In genomic region chr17:20934288-20934687, GRCh38 we compare ENCODE assay signal across 1 cellular context.
TF ChIP-seq lines count a peak whose summit lies in the region.

No MANE protein-coding gene starts in this region.

TF ChIP-seq in H1, 55 proteins besides CTCF, POLR2A, EP300 and RAD21:
- TF ChIP-seq MAFK (IDR thresholded peaks at IDR 0.05; ENCODE audit: low read depth, low read length) (peak; percentile 56; the same call in 1 of the 2 replicates), EGR1 (IDR thresholded peaks at IDR 0.05; ENCODE audit: borderline replicate concordance, low read depth, low read length) (no peak), BACH1 (IDR thresholded peaks at IDR 0.05; ENCODE audit: low read length) (peak; percentile 45; the same call in 1 of the 2 replicates), CHD2 (IDR thresholded peaks at IDR 0.05; ENCODE audit: low read length) (no peak)
- TF ChIP-seq, protein P1, sequence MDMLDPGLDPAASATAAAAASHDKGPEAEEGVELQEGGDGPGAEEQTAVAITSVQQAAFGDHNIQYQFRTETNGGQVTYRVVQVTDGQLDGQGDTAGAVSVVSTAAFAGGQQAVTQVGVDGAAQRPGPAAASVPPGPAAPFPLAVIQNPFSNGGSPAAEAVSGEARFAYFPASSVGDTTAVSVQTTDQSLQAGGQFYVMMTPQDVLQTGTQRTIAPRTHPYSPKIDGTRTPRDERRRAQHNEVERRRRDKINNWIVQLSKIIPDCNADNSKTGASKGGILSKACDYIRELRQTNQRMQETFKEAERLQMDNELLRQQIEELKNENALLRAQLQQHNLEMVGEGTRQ (IDR thresholded peaks at IDR 0.05; ENCODE audit: low read length): no peak
- TF ChIP-seq, protein P2, sequence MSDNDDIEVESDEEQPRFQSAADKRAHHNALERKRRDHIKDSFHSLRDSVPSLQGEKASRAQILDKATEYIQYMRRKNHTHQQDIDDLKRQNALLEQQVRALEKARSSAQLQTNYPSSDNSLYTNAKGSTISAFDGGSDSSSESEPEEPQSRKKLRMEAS (IDR thresholded peaks at IDR 0.05): no peak
